10 cellular contexts compared by ENCODE assay signal in genomic region chr12:17928708-17929366, GRCh38.
A peak's percentile ranks its signal among the peaks of the same experiment; 100 is the strongest.
DNase-seq lines count a peak whose midpoint lies in the region; ATAC-seq, FAIRE-seq and TF ChIP-seq lines count a peak whose summit lies in the region.
"Had no signal": no experiment of that assay in that cellular context is flagged by ENCODE, and none has a peak within 500 bp of the region (broad histone marks: within the 10 kb centered on the region; RNA-seq: fewer than 3 reads in every experiment).

No MANE protein-coding gene starts in this region.

- H3K4me1 ChIP-seq in Caco-2 = peaks cover 18% of the 10 kb centered on the region
- peaks cover 13% of the 10 kb centered on the region for H3K4me1 ChIP-seq in astrocyte (ENCODE audit: insufficient read depth, low read length)
- H3K4me1 ChIP-seq in HepG2 (ENCODE audit: insufficient read depth, low read length) = no peaks in the 10 kb centered on the region

- H3K36me3 Mint-ChIP-seq in Caco-2 (ENCODE audit: insufficient read depth, unreplicated experiment) = no peaks in the 10 kb centered on the region
- no peaks in the 10 kb centered on the region for H3K36me3 Mint-ChIP-seq in astrocyte (ENCODE audit: low read depth, unreplicated experiment)
- no peaks in the 10 kb centered on the region for H3K36me3 Mint-ChIP-seq in mesothelial cell of epicardium

- H3K27me3 Mint-ChIP-seq in Caco-2 (ENCODE audit: insufficient read depth, unreplicated experiment) (no peaks in the 10 kb centered on the region), astrocyte (ENCODE audit: low read depth, unreplicated experiment) (no peaks in the 10 kb centered on the region), mesothelial cell of epicardium (ENCODE audit: low read depth) (no peaks in the 10 kb centered on the region)

- TF ChIP-seq EP300 in HepG2 (IDR thresholded peaks at IDR 0.05; ENCODE audit: low read depth in 2 of 2, low read length in 2 of 2) = no peak
- no peak for TF ChIP-seq EP300 in HepG2 (CRISPR knock-in tag; IDR thresholded peaks at IDR 0.05; ENCODE audit: borderline replicate concordance)

- H3K9ac ChIP-seq in astrocyte (ENCODE audit: low read length) (peak overlapping the region; percentile 39), HepG2 (ENCODE audit: insufficient read depth, low read depth, low read length) (no peak overlapping the region)

- DNase-seq in Caco-2 = peak; percentile 33 to 61
- DNase-seq in NCI-H1417 (lab: John Stamatoyannopoulos, UW) = peak in 2 of 3 experiments; percentile 38 to 79
- peak; percentile 78 for DNase-seq in astrocyte (ENCODE audit: low read depth)
- peak; percentile 57 for DNase-seq in HepG2 (ENCODE audit: low spot score)
- no peak for DNase-seq in mesothelial cell of epicardium (ENCODE audit: low spot score in 2 of 2, unreplicated experiment in 2 of 2)
- no peak for DNase-seq in GM12891 (ENCODE audit: insufficient read length, low spot score)
- DNase-seq: activated CD8-positive, alpha-beta memory T cell treated with anti-CD3 and anti-CD28 coated beads, Interleukin-2, amount 50 U/mL, for 4 hours; RPMI8226 had no signal

- no peak; the same call in 2 of the 3 replicates for ATAC-seq in HepG2
- ATAC-seq in HG02623 (IDR thresholded peaks at IDR 0.05; ENCODE audit: unreplicated experiment) = no peak
- no peak for ATAC-seq in HG03045 (IDR thresholded peaks at IDR 0.05; ENCODE audit: unreplicated experiment)

- H3K27ac Mint-ChIP-seq in Caco-2 (ENCODE audit: unreplicated experiment) = peak overlapping the region; percentile 41
- H3K27ac Mint-ChIP-seq in astrocyte (ENCODE audit: unreplicated experiment) = peak overlapping the region; percentile 1
- no peak overlapping the region for H3K27ac Mint-ChIP-seq in mesothelial cell of epicardium

- peak overlapping the region; percentile 52 for H2AFZ ChIP-seq in astrocyte (ENCODE audit: low read depth, low read length)
- no peak overlapping the region for H2AFZ ChIP-seq in HepG2 (ENCODE audit: low read length)

- POLR2A ChIA-PET in Caco-2 (lab: Charles Lee) = no interaction called here
- POLR2A ChIA-PET in HepG2 (lab: Yijun Ruan, JAX) = no interaction called here

- BruUV-seq in Caco-2 (replicated peaks; lab: Mats Ljungman, UMichigan) (no TSS peak), HepG2 (replicated peaks; lab: Mats Ljungman, UMichigan) (no TSS peak)

- peak; percentile 81 for FAIRE-seq in astrocyte (lab: Jason Lieb, UNC)
- no peak for FAIRE-seq in HepG2 (lab: Jason Lieb, UNC)
- no peak for FAIRE-seq in GM12891 (lab: Jason Lieb, UNC)

- H3K9me3 Mint-ChIP-seq in Caco-2 (ENCODE audit: unreplicated experiment) (no peaks in the 10 kb centered on the region), astrocyte (ENCODE audit: unreplicated experiment) (no peaks in the 10 kb centered on the region), mesothelial cell of epicardium (no peaks in the 10 kb centered on the region)

- WGBS in HepG2 (ENCODE audit: low lambda C conversion rate) = 2% methylated on average over 4 of the region's 4 CpGs

- H3K79me2 ChIP-seq in astrocyte (ENCODE audit: insufficient read depth, low read length) = no peaks in the 10 kb centered on the region
- no peaks in the 10 kb centered on the region for H3K79me2 ChIP-seq in HepG2 (ENCODE audit: insufficient read depth, low read length)

- no peaks in the 10 kb centered on the region for H4K20me1 ChIP-seq in astrocyte (ENCODE audit: insufficient read depth, low read length)
- H4K20me1 ChIP-seq in HepG2 (ENCODE audit: insufficient read depth, low read length) = no peaks in the 10 kb centered on the region

- peak; percentile 41 to 47 for TF ChIP-seq CTCF in Caco-2 (IDR thresholded peaks at IDR 0.05; ENCODE audit: insufficient read depth in 1 of 2, low read depth in 1 of 2, low read length in 1 of 2, severe bottlenecking in 1 of 2, unreplicated experiment in 1 of 2)
- TF ChIP-seq CTCF in astrocyte (IDR thresholded peaks at IDR 0.05; ENCODE audit: insufficient read depth, low read depth, low read length) = peak; percentile 21
- 0 out of 2 replicates have a peak, but pooled peaks have one; percentile 16 for TF ChIP-seq CTCF in HepG2 (CRISPR knock-in tag; IDR thresholded peaks at IDR 0.05)
- no peak for TF ChIP-seq CTCF in mesothelial cell of epicardium (IDR thresholded peaks at IDR 0.05; ENCODE audit: unreplicated experiment)

- H3K4me1 Mint-ChIP-seq in Caco-2 (ENCODE audit: low read depth, unreplicated experiment) (peaks cover 7% of the 10 kb centered on the region), astrocyte (ENCODE audit: low read depth, unreplicated experiment) (peaks cover 9% of the 10 kb centered on the region), mesothelial cell of epicardium (no peaks in the 10 kb centered on the region)

- no peak for TF ChIP-seq RAD21 in HepG2 (CRISPR knock-in tag; IDR thresholded peaks at IDR 0.05)

- CTCF ChIA-PET in Caco-2 (lab: Charles Lee) = no interaction called here
- CTCF ChIA-PET in HepG2 (lab: Yijun Ruan, JAX; ENCODE audit: low intra/inter-chr PET ratio, low total read pairs) = no interaction called here

- H3K4me3 ChIP-seq in Caco-2 (ENCODE audit: low read depth, low read length) = no peak overlapping the region
- no peak overlapping the region for H3K4me3 ChIP-seq in astrocyte (ENCODE audit: insufficient read depth, low read depth, low read length)
- no peak overlapping the region for H3K4me3 ChIP-seq in HepG2 (replicated peaks in 1 of 3; ENCODE audit: insufficient read depth in 1 of 3, low read depth in 2 of 3, low read length in 3 of 3)

- H3K27me3 ChIP-seq in Caco-2 (replicated peaks; ENCODE audit: control insufficient read depth, insufficient read depth, low read length) (no peaks in the 10 kb centered on the region), astrocyte (ENCODE audit: insufficient read depth, low read length) (no peaks in the 10 kb centered on the region), HepG2 (ENCODE audit: control insufficient read depth in 1 of 2, insufficient read depth in 2 of 2, low read length in 2 of 2) (no peaks in the 10 kb centered on the region)

- intact Hi-C loops in Caco-2 (cut with micrococcal nuclease; ENCODE audit: unreplicated experiment) (loop anchor here (1.0 to 5.0 kb wide), 5 partner anchors 64 to 990 kb away; no protein-coding TSS in a partner anchor), HepG2 (cut with micrococcal nuclease; ENCODE audit: unreplicated experiment) (no loop called here)

- H3K36me3 ChIP-seq in Caco-2 (ENCODE audit: control insufficient read depth, insufficient read depth, low read length) = no peaks in the 10 kb centered on the region
- no peaks in the 10 kb centered on the region for H3K36me3 ChIP-seq in astrocyte (ENCODE audit: insufficient read depth, low read length)
- H3K36me3 ChIP-seq in HepG2 (replicated peaks in 1 of 2; ENCODE audit: control insufficient read depth in 1 of 2, insufficient read depth in 2 of 2, low read length in 2 of 2) = no peaks in the 10 kb centered on the region

- H3K4me2 ChIP-seq in astrocyte (ENCODE audit: low read length) (peak overlapping the region; percentile 63), HepG2 (ENCODE audit: low read depth, low read length) (no peak overlapping the region)

- H3K4me3 Mint-ChIP-seq in Caco-2 (ENCODE audit: unreplicated experiment) (peak overlapping the region; percentile 40), astrocyte (ENCODE audit: unreplicated experiment) (no peak overlapping the region), mesothelial cell of epicardium (no peak overlapping the region)

- no peak for TF ChIP-seq POLR2A in HepG2 (IDR thresholded peaks at IDR 0.05; ENCODE audit: insufficient read depth in 1 of 2, low read depth in 2 of 2, low read length in 2 of 2)
- TF ChIP-seq POLR2A in GM12891 (IDR thresholded peaks at IDR 0.05; ENCODE audit: low read depth, low read length) = no peak

- H3K9me3 ChIP-seq in Caco-2 (no peaks in the 10 kb centered on the region), astrocyte (ENCODE audit: insufficient read depth, low read depth, low read length) (no peaks in the 10 kb centered on the region), HepG2 (ENCODE audit: low read length) (peaks cover 14% of the 10 kb centered on the region; the same call in 1 of the 2 replicates)

- H3K27ac ChIP-seq in astrocyte (ENCODE audit: low read depth, low read length) = peak overlapping the region; percentile 58
- no peak overlapping the region for H3K27ac ChIP-seq in HepG2 (ENCODE audit: extremely low read length, insufficient read depth, low read length)

- in situ Hi-C loops in HepG2 (cut with HindIII; ENCODE audit: extremely low pct_ligation_motif_present, low pct_unique_long_range_greater_than_20kb) = no loop called here

TF ChIP-seq in HepG2, 621 proteins besides CTCF, POLR2A, EP300 and RAD21 (continues in another document):
- TF ChIP-seq FOXA1 (IDR thresholded peaks at IDR 0.05) (no peak), FOXA1 (CRISPR knock-in tag; IDR thresholded peaks at IDR 0.05) (0 out of 2 replicates have a peak, but pooled peaks have one; percentile 9), ZNF263 (CRISPR knock-in tag; IDR thresholded peaks at IDR 0.05) (no peak), TEAD3 (CRISPR knock-in tag; optimal IDR thresholded peaks at IDR 0.05; ENCODE audit: borderline replicate concordance) (peak; percentile 28), KLF9 (CRISPR knock-in tag; IDR thresholded peaks at IDR 0.05; ENCODE audit: low read depth) (no peak), ZNF709 (CRISPR knock-in tag; IDR thresholded peaks at IDR 0.05) (no peak), ZNF577 (CRISPR knock-in tag; IDR thresholded peaks at IDR 0.05; ENCODE audit: borderline replicate concordance, low read depth) (no peak), PAF1 (CRISPR knock-in tag; IDR thresholded peaks at IDR 0.05) (no peak)

TF ChIP-seq in GM12891, 5 proteins besides CTCF, POLR2A, EP300 and RAD21:
- no peak for TF ChIP-seq PAX5 (IDR thresholded peaks at IDR 0.05; ENCODE audit: insufficient read depth, low read length, severe bottlenecking)
- no peak for TF ChIP-seq POLR2AphosphoS5 (IDR thresholded peaks at IDR 0.05; ENCODE audit: low read depth, low read length)
- no peak for TF ChIP-seq TAF1 (IDR thresholded peaks at IDR 0.05; ENCODE audit: low read depth, low read length)
- TF ChIP-seq SPI1 (IDR thresholded peaks at IDR 0.05; ENCODE audit: low read depth, low read length) = no peak
- no peak for TF ChIP-seq POU2F2 (IDR thresholded peaks at IDR 0.05; ENCODE audit: low read depth, low read length)
TF ChIP-seq in GM12891: peak in this region for 0.

Comparison
In these comparisons a context has a peak if more than half of its experiments do, and no peak if none do; other contexts are left out.
1. DNase-seq: peak in Caco-2 (2 of 2), NCI-H1417 (2 of 3), astrocyte (single experiment) and HepG2 (single experiment); none in mesothelial cell of epicardium (0 of 2) and GM12891 (single experiment).